In genomic region chr7:100837099-100837836, GRCh38 we compare ENCODE assay signal across 8 cellular contexts. TPM values are rescaled to one million over a fixed set of nuclear protein-coding genes. Genes with fewer than 3 reads are reported as not detected.
DNase-seq lines count a peak whose midpoint lies in the region; ATAC-seq and TF ChIP-seq lines count a peak whose summit lies in the region.

No MANE protein-coding gene starts in this region.

- H3K4me1 Mint-ChIP-seq in neural crest cell: peaks cover 46% of the 10 kb centered on the region

- H3K27ac ChIP-seq in RWPE2 (ENCODE audit: poor library complexity, severe bottlenecking): peak overlapping the region; percentile 84

- peak; percentile 69 for ATAC-seq in GM18511 (IDR thresholded peaks at IDR 0.05; ENCODE audit: unreplicated experiment)
- peak; percentile 60 for ATAC-seq in RWPE2 (ENCODE audit: low read depth)
- peak; percentile 92 for ATAC-seq in stimulated activated naive CD8-positive, alpha-beta T cell treated with anti-CD3 and anti-CD28 coated beads, Interleukin-15, Interleukin-2, amounts not matched to agents 100 U/mL and 50 U/mL, for 24 hours

- H3K4me3 ChIP-seq in RWPE2 (ENCODE audit: severe bottlenecking) (peak overlapping the region; percentile 17), foreskin fibroblast (ENCODE audit: low read depth in 1 of 2, low read length in 2 of 2) (peak overlapping the region; percentile 24 to 42)

- H3K36me3 ChIP-seq in RWPE2 (ENCODE audit: low read depth): no peaks in the 10 kb centered on the region

- H3K27me3 ChIP-seq in RWPE2 (ENCODE audit: insufficient read depth, poor library complexity, severe bottlenecking): no peaks in the 10 kb centered on the region

- no peaks in the 10 kb centered on the region for H3K27me3 Mint-ChIP-seq in neural crest cell (ENCODE audit: low read depth)

- DNase-seq in HT-29 (ENCODE audit: low spot score) (peak; percentile 95), RWPE2 (ENCODE audit: low spot score) (no peak), foreskin fibroblast (peak; percentile 90 to 97), neural crest cell (ENCODE audit: low read depth, low spot score) (peak; percentile 78), DMS79 (lab: John Stamatoyannopoulos, UW) (no peak)
- DNase-seq in activated gamma-delta T cell treated with anti-CD3 and anti-CD28 coated beads, Interleukin-2, amount 50 U/mL, for 16 hours (ENCODE audit: low read depth): peak; percentile 62
- DNase-seq in stimulated activated naive CD8-positive, alpha-beta T cell treated with anti-CD3 and anti-CD28 coated beads, Interleukin-15, Interleukin-2, amounts not matched to agents 100 U/mL and 50 U/mL, for 24 hours: peak; percentile 78

- no peaks in the 10 kb centered on the region for H3K9me3 ChIP-seq in RWPE2 (ENCODE audit: severe bottlenecking)

- H3K4me1 ChIP-seq in RWPE2 (ENCODE audit: insufficient read depth, poor library complexity, severe bottlenecking): peaks cover 12% of the 10 kb centered on the region

- H3K4me3 Mint-ChIP-seq in neural crest cell: peak overlapping the region; percentile 81

- H3K36me3 Mint-ChIP-seq in neural crest cell (ENCODE audit: low read depth): no peaks in the 10 kb centered on the region

- no peak for TF ChIP-seq CTCF in RWPE2 (IDR thresholded peaks at IDR 0.05; ENCODE audit: poor library complexity, severe bottlenecking)
- no peak for TF ChIP-seq CTCF in foreskin fibroblast (IDR thresholded peaks at IDR 0.05; ENCODE audit: low read depth, low read length)
- TF ChIP-seq CTCF in neural crest cell (conservative IDR thresholded peaks at IDR 0.05): no peak

- peak overlapping the region; percentile 94 for H3K27ac Mint-ChIP-seq in neural crest cell (ENCODE audit: unreplicated experiment)

- no peaks in the 10 kb centered on the region for H3K9me3 Mint-ChIP-seq in neural crest cell

RNA-seq across cellular contexts. Expression of gene EPHB4, which starts 9.9 kb away (rescaled TPM):
- total RNA-seq in HT-29 (2014; rRNA removed; shearing (Covaris generic)): 230 and 236 TPM in 2 replicates
- total RNA-seq in neural crest cell: 80.4 and 84.5 TPM in 2 replicates

RNA-seq across cellular contexts. Expression of gene SLC12A9, which starts 15.2 kb away (rescaled TPM):
- 68.7 and 85.6 TPM in 2 replicates for total RNA-seq in HT-29 (2014; rRNA removed; shearing (Covaris generic))
- total RNA-seq in neural crest cell: 25.2 and 27.7 TPM in 2 replicates

RNA-seq across cellular contexts. Expression of gene TRIP6, which starts 29.9 kb away (rescaled TPM):
- 20.0 and 23.5 TPM in 2 replicates for total RNA-seq in HT-29 (2014; rRNA removed; shearing (Covaris generic))
- 34.8 and 39.7 TPM in 2 replicates for total RNA-seq in neural crest cell

RNA-seq across cellular contexts. Expression of gene SRRT, which starts 37.6 kb away (rescaled TPM):
- 211 and 222 TPM in 2 replicates for total RNA-seq in HT-29 (2014; rRNA removed; shearing (Covaris generic))
- total RNA-seq in neural crest cell: 330 and 356 TPM in 2 replicates

RNA-seq across cellular contexts. Expression of gene UFSP1, which starts 52.2 kb away (rescaled TPM):
- total RNA-seq in HT-29 (2014; rRNA removed; shearing (Covaris generic)): 30.4 and 31.0 TPM in 2 replicates
- 4.4 and 4.6 TPM in 2 replicates for total RNA-seq in neural crest cell

Comparison
In these comparisons a context has a peak if more than half of its experiments do, and no peak if none do; other contexts are left out.
1. DNase-seq: peak in HT-29 (single experiment), activated gamma-delta T cell treated with anti-CD3 and anti-CD28 coated beads, Interleukin-2, amount 50 U/mL, for 16 hours (single experiment), foreskin fibroblast (2 of 2), neural crest cell (single experiment) and stimulated activated naive CD8-positive, alpha-beta T cell treated with anti-CD3 and anti-CD28 coated beads, Interleukin-15, Interleukin-2, amounts not matched to agents 100 U/mL and 50 U/mL, for 24 hours (single experiment); none in RWPE2 (single experiment) and DMS79 (single experiment).
2. Peak in every context shown above with its lines, with median percentiles within 50 percentile points of each other: ATAC-seq.